In the genomic region with DNA sequence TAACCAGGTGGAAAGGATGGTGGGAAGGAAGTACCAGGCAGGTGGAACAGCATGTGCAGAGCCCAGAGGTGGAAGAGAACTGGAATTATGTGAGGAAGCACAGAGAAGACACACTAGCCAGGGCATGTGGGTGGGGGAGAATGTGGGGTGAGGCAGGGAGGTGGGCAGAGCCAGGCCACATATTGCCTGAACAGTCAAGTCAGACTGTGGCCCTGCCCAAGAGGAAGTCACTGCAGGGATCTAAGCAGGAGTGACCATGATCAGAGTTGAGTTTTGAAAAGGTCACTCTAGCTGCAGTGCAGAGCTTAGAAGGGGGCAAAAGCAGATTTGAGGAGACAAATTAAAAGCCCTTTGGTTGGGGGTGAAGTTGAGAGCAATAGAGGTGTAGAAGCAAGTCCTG, we compare ENCODE assay signal across 25 cellular contexts.
A peak's percentile ranks its signal among the peaks of the same experiment; 100 is the strongest.
DNase-seq lines count a peak whose midpoint lies in the region; ATAC-seq, FAIRE-seq and TF ChIP-seq lines count a peak whose summit lies in the region.
"Had no signal": no experiment of that assay in that cellular context is flagged by ENCODE, and none has a peak within 500 bp of the region (broad histone marks: within the 10 kb centered on the region; RNA-seq: fewer than 3 reads in every experiment).

No MANE protein-coding gene starts in this region.

- POLR2A ChIA-PET in A549 (lab: Yijun Ruan, JAX), result no interaction called here
- POLR2A ChIA-PET in HEK293 (lab: Yijun Ruan, JAX), result no interaction called here

- H3K4me1 ChIP-seq in A549 (peaks cover 44% of the 10 kb centered on the region), HEK293 (ENCODE audit: control insufficient read depth, insufficient read depth, low read length) (no peaks in the 10 kb centered on the region; the same call in 1 of the 2 replicates), spleen (peaks cover 0 to 41% (median 24%) of the 10 kb centered on the region in 6 donors)
- H3K4me1 ChIP-seq: HAP-1 had no signal

- no peak for TF ChIP-seq EP300 in A549 (IDR thresholded peaks at IDR 0.05)

- CTCF ChIA-PET in A549 (lab: Yijun Ruan, JAX), result no interaction called here
- CTCF ChIA-PET in HEK293 (lab: Yijun Ruan, JAX), result no interaction called here

- ATAC-seq in A549, result peak in 1 of 2 experiments; percentile 18; a peak in 2 of 6 replicates
- ATAC-seq in esophagus mucosa, result peak; percentile 43
- no peak for ATAC-seq in GM21360 (IDR thresholded peaks at IDR 0.05; ENCODE audit: unreplicated experiment)
- ATAC-seq: GM23338, Right ventricle myocardium inferior, SK-N-SH treated with all-trans-retinoic acid at 6 μM for 48 hours had no signal

- no peak for DNase-seq in A549 (ENCODE audit: low read depth in 1 of 2, low spot score in 1 of 2)
- DNase-seq in spleen, result no peak
- DNase-seq in RCC 7860 (ENCODE audit: low spot score), result no peak
- no peak for DNase-seq in HT-29 (ENCODE audit: low spot score)
- DNase-seq: ACHN, Calu3, DMS153, DND-41, NCI-H1092 treated with DMSO at 0.1 percent for 48 hours, NCI-H1436 treated with DMSO at 0.1 percent for 48 hours, NCI-H187 treated with DMSO at 0.1 percent for 48 hours, NCI-H2171 treated with DMSO at 0.1 percent for 48 hours, NCI-H345, NCI-H524, NCI-H774, SJCRH30 had no signal

- H3K36me3 ChIP-seq in HEK293 (ENCODE audit: control insufficient read depth in 2 of 2, insufficient read depth in 1 of 2, low read length in 2 of 2), result no peaks in the 10 kb centered on the region
- no peaks in the 10 kb centered on the region for H3K36me3 ChIP-seq in spleen
- H3K36me3 ChIP-seq: HAP-1, SJCRH30 had no signal

- no peak for TF ChIP-seq RAD21 in A549 (conservative IDR thresholded peaks at IDR 0.05 in 1 of 2, IDR thresholded peaks at IDR 0.05 in 1 of 2)

- TF ChIP-seq CTCF in A549 (IDR thresholded peaks at IDR 0.05) (no peak), HEK293 (tag by site-specific recombination; IDR thresholded peaks at IDR 0.05) (no peak), spleen (IDR thresholded peaks at IDR 0.05 in 8 of 11, conservative IDR thresholded peaks at IDR 0.05 in 3 of 11) (no peak)

- FAIRE-seq in A549 (lab: Jason Lieb, UNC) (no peak), RCC 7860 (lab: Jason Lieb, UNC) (no peak)
- FAIRE-seq: GM18507 had no signal

- H3K27ac ChIP-seq in A549 (peak overlapping the region; percentile 19 to 77; a peak in 4 of 6 replicates), HEK293 (ENCODE audit: extremely low read depth, low read depth, low read length) (no peak overlapping the region), spleen (peak overlapping the region in 6 of 8 donors; percentile 68 to 85 (median 77))
- H3K27ac ChIP-seq: 22Rv1, SJCRH30 had no signal

- H3K27me3 ChIP-seq in spleen (replicated peaks in 1 of 7), result no peaks in the 10 kb centered on the region
- H3K27me3 ChIP-seq: SJCRH30 had no signal

- intact Hi-C loops in spleen (cut with DNase I; ENCODE audit: low total_unique reads), result no loop called here

- H3K9me3 ChIP-seq in A549 (no peaks in the 10 kb centered on the region), HEK293 (ENCODE audit: control insufficient read depth, insufficient read depth, low read depth, low read length) (no peaks in the 10 kb centered on the region), spleen (no peaks in the 10 kb centered on the region)
- H3K9me3 ChIP-seq: HAP-1, SJCRH30 had no signal

- no peak for TF ChIP-seq POLR2A in A549 (IDR thresholded peaks at IDR 0.05; ENCODE audit: low read length)
- no peak for TF ChIP-seq POLR2A in spleen (IDR thresholded peaks at IDR 0.05)

- no peak overlapping the region for H3K4me2 ChIP-seq in A549
- H3K4me2 ChIP-seq: GM23338 had no signal

- H3K4me3 ChIP-seq in A549, result no peak overlapping the region
- H3K4me3 ChIP-seq in HEK293 (ENCODE audit: low read depth, low read length), result no peak overlapping the region
- no peak overlapping the region for H3K4me3 ChIP-seq in spleen
- H3K4me3 ChIP-seq: GM23338, HAP-1, SJCRH30 had no signal

TF ChIP-seq in A549, 52 proteins besides CTCF, POLR2A, EP300 and RAD21 (continues in another document):
- TF ChIP-seq ZSCAN20 (CRISPR knock-in tag; IDR thresholded peaks at IDR 0.05), result no peak
- no peak for TF ChIP-seq BCL3 (IDR thresholded peaks at IDR 0.05)
- no peak for TF ChIP-seq HDAC2 (IDR thresholded peaks at IDR 0.05)
- TF ChIP-seq SMC3 (IDR thresholded peaks at IDR 0.05), result no peak
- TF ChIP-seq JUNB (IDR thresholded peaks at IDR 0.05), result no peak
- no peak for TF ChIP-seq FOXS1 (CRISPR knock-in tag; IDR thresholded peaks at IDR 0.05)
- TF ChIP-seq MYC (IDR thresholded peaks at IDR 0.05; ENCODE audit: borderline replicate concordance, low read length), result no peak
- no peak for TF ChIP-seq PHF8 (IDR thresholded peaks at IDR 0.05; ENCODE audit: borderline replicate concordance, low read depth)
- TF ChIP-seq, protein P1, sequence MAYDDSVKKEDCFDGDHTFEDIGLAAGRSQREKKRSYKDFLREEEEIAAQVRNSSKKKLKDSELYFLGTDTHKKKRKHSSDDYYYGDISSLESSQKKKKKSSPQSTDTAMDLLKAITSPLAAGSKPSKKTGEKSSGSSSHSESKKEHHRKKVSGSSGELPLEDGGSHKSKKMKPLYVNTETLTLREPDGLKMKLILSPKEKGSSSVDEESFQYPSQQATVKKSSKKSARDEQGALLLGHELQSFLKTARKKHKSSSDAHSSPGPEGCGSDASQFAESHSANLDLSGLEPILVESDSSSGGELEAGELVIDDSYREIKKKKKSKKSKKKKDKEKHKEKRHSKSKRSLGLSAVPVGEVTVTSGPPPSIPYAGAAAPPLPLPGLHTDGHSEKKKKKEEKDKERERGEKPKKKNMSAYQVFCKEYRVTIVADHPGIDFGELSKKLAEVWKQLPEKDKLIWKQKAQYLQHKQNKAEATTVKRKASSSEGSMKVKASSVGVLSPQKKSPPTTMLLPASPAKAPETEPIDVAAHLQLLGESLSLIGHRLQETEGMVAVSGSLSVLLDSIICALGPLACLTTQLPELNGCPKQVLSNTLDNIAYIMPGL (CRISPR knock-in tag; IDR thresholded peaks at IDR 0.05; ENCODE audit: borderline replicate concordance), result no peak
- TF ChIP-seq ZFP36 (IDR thresholded peaks at IDR 0.05; ENCODE audit: borderline replicate concordance, partially characterized antibody), result no peak
- no peak for TF ChIP-seq NPAS2 (CRISPR knock-in tag; IDR thresholded peaks at IDR 0.05; ENCODE audit: borderline replicate concordance)

TF ChIP-seq in HEK293, 187 proteins besides CTCF, POLR2A, EP300 and RAD21:
- TF ChIP-seq HOXA7 (CRISPR knock-in tag; IDR thresholded peaks at IDR 0.05; ENCODE audit: borderline replicate concordance) (no peak), ZNF785 (tag by site-specific recombination; IDR thresholded peaks at IDR 0.05) (no peak), ZFHX2 (tag by site-specific recombination; conservative IDR thresholded peaks at IDR 0.05) (0 out of 2 replicates have a peak, but pooled peaks have one; percentile 22), ZNF184 (tag by site-specific recombination; IDR thresholded peaks at IDR 0.05) (no peak), ZNF561 (tag by site-specific recombination; IDR thresholded peaks at IDR 0.05; ENCODE audit: borderline replicate concordance) (no peak), ZNF23 (tag by site-specific recombination; IDR thresholded peaks at IDR 0.05; ENCODE audit: borderline replicate concordance) (no peak)
TF ChIP-seq in HEK293: peak in this region for 1.
